9 cellular contexts compared by ENCODE assay signal in the genomic region with DNA sequence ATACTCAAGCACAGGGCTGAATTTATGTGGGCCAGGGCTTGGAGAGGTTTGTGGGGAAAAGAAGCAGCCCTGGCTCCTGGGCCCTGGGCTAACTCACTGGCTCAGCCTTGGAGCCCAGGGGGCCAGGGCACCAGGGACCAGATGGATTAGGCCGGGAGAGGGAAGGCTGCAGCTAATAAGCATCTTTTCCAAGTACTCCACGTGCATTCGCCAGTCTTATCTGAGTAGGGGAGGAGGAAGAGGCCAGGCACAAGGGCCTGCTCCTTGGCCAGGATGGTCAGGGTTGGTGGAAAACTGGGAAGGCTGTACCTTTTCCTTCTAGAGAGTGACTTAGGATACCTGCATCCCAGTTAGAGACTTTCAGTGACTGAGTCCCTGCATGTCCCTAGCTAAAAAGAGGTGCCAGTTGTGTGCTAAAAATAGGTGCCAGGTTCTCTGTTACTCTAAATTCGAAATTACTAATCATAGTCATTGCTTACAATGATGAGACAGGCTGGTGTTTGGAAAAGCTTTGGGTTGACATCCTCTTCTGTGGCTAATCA. TPM values are rescaled to one million over a fixed set of nuclear protein-coding genes. Genes with fewer than 3 reads are reported as not detected.
A peak's percentile ranks its signal among the peaks of the same experiment; 100 is the strongest.
DNase-seq lines count a peak whose midpoint lies in the region; ATAC-seq, FAIRE-seq and TF ChIP-seq lines count a peak whose summit lies in the region.
"Had no signal": no experiment of that assay in that cellular context is flagged by ENCODE, and none has a peak within 500 bp of the region (broad histone marks: within the 10 kb centered on the region; RNA-seq: fewer than 3 reads in every experiment).

No MANE protein-coding gene starts in this region.

- CTCF ChIA-PET in GM12878 (lab: Yijun Ruan, JAX), result interaction anchor here (1.2 to 12.1 kb wide), 5 partner anchors 9 to 109 kb away, joined by 4 to 118 read pairs (median 5); no protein-coding TSS in a partner anchor

- ATAC-seq in heart right ventricle (no peak), Right ventricle myocardium inferior (no peak), GM12878 (no peak), HG02981 (IDR thresholded peaks at IDR 0.05; ENCODE audit: unreplicated experiment) (no peak), GM18519 (IDR thresholded peaks at IDR 0.05; ENCODE audit: low FRiP score, unreplicated experiment) (no peak)

- H3K9me3 ChIP-seq in heart right ventricle (no peaks in the 10 kb centered on the region), GM12878 (replicated peaks; ENCODE audit: control insufficient read depth, insufficient read depth, low read length) (no peaks in the 10 kb centered on the region), mesenchymal stem cell (ENCODE audit: control insufficient read depth, low read length) (no peaks in the 10 kb centered on the region)

- H3K4me2 ChIP-seq in GM12878 (ENCODE audit: control insufficient read depth, insufficient read depth), result peak overlapping the region; percentile 92
- H3K4me2 ChIP-seq in mesenchymal stem cell (ENCODE audit: low read length, poor library complexity, severe bottlenecking), result peak overlapping the region; percentile 91

- peak overlapping the region; percentile 14 for H4K8ac ChIP-seq in mesenchymal stem cell (ENCODE audit: low read length)

- in situ Hi-C loops in GM12878 (cut with MboI), result no loop called here

- H2AFZ ChIP-seq in GM12878 (ENCODE audit: control insufficient read depth, low read depth, low read length) (no peak overlapping the region), mesenchymal stem cell (ENCODE audit: low read depth, low read length) (no peak overlapping the region)

- H2AK5ac ChIP-seq in mesenchymal stem cell (ENCODE audit: low read length, severe bottlenecking), result no peak overlapping the region

- SMC1A ChIA-PET in GM12878 (lab: Charles Lee; ENCODE audit: uncharacterized antibody, unreplicated experiment), result interaction anchor here (1.1 to 2.6 kb wide), 7 partner anchors 9 to 86 kb away, joined by 3 to 12 read pairs (median 4); no protein-coding TSS in a partner anchor

- H3K18ac ChIP-seq in mesenchymal stem cell (ENCODE audit: low read depth in 1 of 2, low read length in 2 of 2), result no peak overlapping the region

- H3K4me1 ChIP-seq in heart right ventricle (peaks cover 16 to 79% (median 67%) of the 10 kb centered on the region in 9 donors), GM12878 (ENCODE audit: control insufficient read depth, insufficient read depth, low read length) (peaks cover 8% of the 10 kb centered on the region; the same call in 1 of the 2 replicates), mesenchymal stem cell (ENCODE audit: control insufficient read depth, insufficient read depth, low read depth, low read length) (peaks cover 12% of the 10 kb centered on the region)

- H2BK12ac ChIP-seq in mesenchymal stem cell (ENCODE audit: low read length in 2 of 2), result peak overlapping the region in 1 of 2 experiments; percentile 31

- 0 out of 2 replicates have a peak, but pooled peaks cover 2% of the 10 kb centered on the region for H4K20me1 ChIP-seq in GM12878 (ENCODE audit: control insufficient read depth, insufficient read depth)

- RAD21 ChIA-PET in GM12878 (lab: Charles Lee; ENCODE audit: unreplicated experiment), result interaction anchor here (0.9 to 1.5 kb wide), 5 partner anchors 8 to 109 kb away, joined by 3 to 12 read pairs (median 3); no protein-coding TSS in a partner anchor

- H2BK15ac ChIP-seq in mesenchymal stem cell (ENCODE audit: low read depth, poor library complexity, severe bottlenecking), result no peak overlapping the region

- H3K79me1 ChIP-seq in mesenchymal stem cell (replicated peaks; ENCODE audit: low read length, poor library complexity, severe bottlenecking), result peaks cover 12% of the 10 kb centered on the region

- no peak for TF ChIP-seq POLR2A in GM12878 (IDR thresholded peaks at IDR 0.05; ENCODE audit: low read depth, low read length)

- peaks cover 0 to 9% (median 0%) of the 10 kb centered on the region in 9 donors for H3K36me3 ChIP-seq in heart right ventricle
- no peaks in the 10 kb centered on the region for H3K36me3 ChIP-seq in GM12878 (ENCODE audit: control insufficient read depth in 2 of 2, insufficient read depth in 2 of 2, low read length in 1 of 2)
- peaks cover 0 to 5% of the 10 kb centered on the region in 2 experiments for H3K36me3 ChIP-seq in mesenchymal stem cell (ENCODE audit: control insufficient read depth in 1 of 2, insufficient read depth in 2 of 2, low read depth in 1 of 2, low read length in 2 of 2)

- intact Hi-C loops in heart right ventricle (cut with DNase I), result no loop called here
- intact Hi-C loops in Right ventricle myocardium inferior (cut with DNase I), result no loop called here
- intact Hi-C loops in GM12878 (cut with micrococcal nuclease; ENCODE audit: unreplicated experiment), result loop anchor here (10.0 kb wide), 1 partner anchor 381 kb away; a partner anchor contains a TSS

- no peak overlapping the region for H4K91ac ChIP-seq in mesenchymal stem cell (ENCODE audit: low read length)

- H3K14ac ChIP-seq in mesenchymal stem cell (ENCODE audit: low read length in 2 of 2), result peak overlapping the region in 1 of 2 experiments; percentile 80

- H3K23ac ChIP-seq in mesenchymal stem cell (ENCODE audit: low read length in 2 of 2), result peak overlapping the region in 1 of 2 experiments; percentile 57

- H3K27me3 ChIP-seq in heart right ventricle, result no peaks in the 10 kb centered on the region
- no peaks in the 10 kb centered on the region for H3K27me3 ChIP-seq in GM12878 (replicated peaks in 1 of 2; ENCODE audit: control insufficient read depth in 2 of 2, insufficient read depth in 2 of 2, low read length in 1 of 2)
- no peaks in the 10 kb centered on the region for H3K27me3 ChIP-seq in mesenchymal stem cell (ENCODE audit: control insufficient read depth in 1 of 2, insufficient read depth in 1 of 2, low read length in 2 of 2)

- FAIRE-seq in GM12878 (lab: Jason Lieb, UNC), result no peak

- H3K4me3 ChIP-seq in heart right ventricle (peak overlapping the region; percentile 70 to 98 (median 92)), GM12878 (peak overlapping the region; percentile 90), mesenchymal stem cell (ENCODE audit: insufficient read depth in 1 of 2, low read depth in 1 of 2, low read length in 2 of 2) (peak overlapping the region; percentile 85 to 93)

- TF ChIP-seq EP300 in GM12878 (IDR thresholded peaks at IDR 0.05; ENCODE audit: borderline replicate concordance in 1 of 2, control insufficient read depth in 1 of 2, low read depth in 2 of 2, low read length in 2 of 2), result no peak

- H3K27ac ChIP-seq in heart right ventricle (peak overlapping the region in 9 of 10 donors; percentile 73 to 91 (median 85)), GM12878 (ENCODE audit: control insufficient read depth, insufficient read depth) (peak overlapping the region; percentile 67), mesenchymal stem cell (ENCODE audit: low read length, poor library complexity, severe bottlenecking) (no peak overlapping the region)

- TF ChIP-seq CTCF in heart right ventricle (IDR thresholded peaks at IDR 0.05) (no peak), GM12878 (IDR thresholded peaks at IDR 0.05 in 2 of 3, conservative IDR thresholded peaks at IDR 0.05 in 1 of 3; ENCODE audit: control insufficient read depth in 2 of 3, extremely low read depth in 1 of 3, insufficient read depth in 1 of 3, low read depth in 3 of 3, low read length in 3 of 3) (no peak)

- no peak overlapping the region for H2BK5ac ChIP-seq in mesenchymal stem cell (ENCODE audit: low read depth, low read length, poor library complexity, severe bottlenecking)

- no peak for TF ChIP-seq RAD21 in GM12878 (IDR thresholded peaks at IDR 0.05; ENCODE audit: insufficient read depth, low read depth, low read length)

- WGBS in heart right ventricle, 2 donors, result 13 to 16% methylated on average over 4 of the region's 4 CpGs
- WGBS in GM12878 (ENCODE audit: insufficient coverage, insufficient replicate concordance, low lambda C conversion rate, missing lambda C conversion rate), result 29% methylated on average over 4 of the region's 4 CpGs
- 38% methylated on average over 4 of the region's 4 CpGs for WGBS in mesenchymal stem cell

- H3K4ac ChIP-seq in mesenchymal stem cell (ENCODE audit: low read depth in 1 of 2, low read length in 2 of 2), result peak overlapping the region in 1 of 2 experiments; percentile 67

- POLR2A ChIA-PET in GM12878 (lab: Charles Lee), result interaction anchor here (1.0 kb wide), 1 partner anchor 29 kb away, joined by 4 read pairs; no protein-coding TSS in a partner anchor

- H3K79me2 ChIP-seq in GM12878 (ENCODE audit: control insufficient read depth, insufficient read depth, low read length), result peaks cover 88% of the 10 kb centered on the region

- no TSS peak for BruUV-seq in GM12878 (replicated peaks; lab: Mats Ljungman, UMichigan)

- H3K9ac ChIP-seq in GM12878 (ENCODE audit: control insufficient read depth, insufficient read depth, low read length), result peak overlapping the region; percentile 88
- H3K9ac ChIP-seq in mesenchymal stem cell (ENCODE audit: low read length), result peak overlapping the region; percentile 94

- DNase-seq in heart right ventricle, result no peak
- DNase-seq in Right ventricle myocardium inferior (ENCODE audit: missing footprints), result no peak
- DNase-seq in GM12878 (ENCODE audit: low read depth, low spot score), result no peak
- no peak for DNase-seq in mesenchymal stem cell
- DNase-seq in stimulated activated CD4-positive, alpha-beta T cell treated with anti-CD3 and anti-CD28 coated beads, Interleukin-4, amount 100 ng/mL, for 24 hours, result no peak
- DNase-seq in NCI-H226, result no peak
- DNase-seq: NCI-H446 treated with DMSO at 0.1 percent for 48 hours had no signal

- H2BK120ac ChIP-seq in mesenchymal stem cell (ENCODE audit: low read depth, low read length), result no peak overlapping the region

RNA-seq across cellular contexts. Expression of a gene that starts 1.3 kb away (rescaled TPM):
- total RNA-seq in heart right ventricle, result 100 to 1,000 TPM in 2 of 10 donors, 10 to 100 TPM in 8; 69.9 to 121 (median 91.8) TPM
- polyA plus RNA-seq in heart right ventricle, result 10 to 100 TPM; 49.8 to 66.6 TPM
- total RNA-seq in Right ventricle myocardium inferior, result 84.7 TPM
- 4.1 and 4.4 TPM in 2 replicates for total RNA-seq in GM12878 (2013; cell fraction: nucleolus; rRNA removed)
- 60.4 and 66.9 TPM in 2 replicates for total RNA-seq in GM12878 (2014; rRNA removed)
- 57.9 and 58.5 TPM in 2 replicates for total RNA-seq in GM12878 (2014; rRNA removed; fragmentation: Illumina TruSeq; extraction: Trizol)
- 48.2 and 53.8 TPM in 2 replicates for total RNA-seq in GM12878 (2021)
- polyA plus RNA-seq in GM12878 (2011; ENCODE audit: low read depth), result 38.1 TPM
- polyA plus RNA-seq in GM12878 (2011; rRNA removed), result 60.9 and 71.4 TPM in 2 replicates
- polyA plus RNA-seq in GM12878 (2011; cell fraction: cytosol; rRNA removed), result 23.4 and 28.6 TPM in 2 replicates
- polyA plus RNA-seq in GM12878 (2011; cell fraction: nucleus; rRNA removed), result 11.2 and 13.0 TPM in 2 replicates
- polyA plus RNA-seq in GM12878 (2012), result 30.1 and 36.5 TPM in 2 replicates
- 71.2 and 82.5 TPM in 2 replicates for polyA plus RNA-seq in GM12878 (2014; fragmentation: Illumina TruSeq; extraction: Trizol)
- polyA plus RNA-seq in GM12878 (2014; fragmentation: Nextera tagmentation; extraction: Ambion mirVana), result 10 to 100 TPM; 13.7 to 28.8 TPM
- polyA plus RNA-seq in GM12878 (2014; rRNA removed), result 53.0 and 56.8 TPM in 2 replicates
- polyA plus RNA-seq in GM12878 (2016; fragmentation: Nextera tagmentation; extraction: Ambion mirVana), result 100 to 1,000 TPM in 1 of 2 experiments, 10 to 100 TPM in 1; 12.8 to 139 TPM
- 13.3 and 15.7 TPM in 2 replicates for polyA minus RNA-seq in GM12878 (2011; rRNA and poly(A)+ RNA removed)
- 8.0 and 9.5 TPM in 2 replicates for polyA minus RNA-seq in GM12878 (2011; cell fraction: cytosol; rRNA and poly(A)+ RNA removed)
- polyA minus RNA-seq in GM12878 (2011; cell fraction: nucleus; rRNA and poly(A)+ RNA removed), result 3.6 and 7.3 TPM in 2 replicates
- polyA plus RNA-seq in mesenchymal stem cell (2013, experiment 1 of 2), result 52.4 TPM
- 54.4 TPM for polyA plus RNA-seq in mesenchymal stem cell (2013, experiment 2 of 2)

RNA-seq across cellular contexts. Expression of a gene that starts 19.7 kb away (rescaled TPM):
- 10 to 100 TPM in 5 of 10 donors, 1 to 10 TPM in 5; 4.8 to 15.4 (median 10.4) TPM for total RNA-seq in heart right ventricle
- 1 to 10 TPM; 1.5 to 5.3 TPM for polyA plus RNA-seq in heart right ventricle
- total RNA-seq in Right ventricle myocardium inferior, result 16.5 TPM
- 85.2 and 87.1 TPM in 2 replicates for total RNA-seq in GM12878 (2013; cell fraction: nucleolus; rRNA removed)
- 18.5 and 20.0 TPM in 2 replicates for total RNA-seq in GM12878 (2014; rRNA removed)
- total RNA-seq in GM12878 (2014; rRNA removed; fragmentation: Illumina TruSeq; extraction: Trizol), result 16.2 and 16.7 TPM in 2 replicates
- 40.0 and 44.1 TPM in 2 replicates for total RNA-seq in GM12878 (2021)
- polyA plus RNA-seq in GM12878 (2011; ENCODE audit: low read depth), result 3.2 TPM
- polyA plus RNA-seq in GM12878 (2011; rRNA removed), result 9.2 and 13.7 TPM in 2 replicates
- 8.8 and 9.1 TPM in 2 replicates for polyA plus RNA-seq in GM12878 (2011; cell fraction: cytosol; rRNA removed)
- 35.2 and 47.8 TPM in 2 replicates for polyA plus RNA-seq in GM12878 (2011; cell fraction: nucleus; rRNA removed)
- polyA plus RNA-seq in GM12878 (2012), result 5.3 and 5.8 TPM in 2 replicates
- 11.4 and 12.9 TPM in 2 replicates for polyA plus RNA-seq in GM12878 (2014; fragmentation: Illumina TruSeq; extraction: Trizol)
- polyA plus RNA-seq in GM12878 (2014; fragmentation: Nextera tagmentation; extraction: Ambion mirVana), result 1 to 10 TPM; 1.4 TPM
- polyA plus RNA-seq in GM12878 (2014; rRNA removed), result 16.3 and 17.2 TPM in 2 replicates
- polyA plus RNA-seq in GM12878 (2016; fragmentation: Nextera tagmentation; extraction: Ambion mirVana), result 10 to 100 TPM; 11.6 to 13.0 TPM
- 23.6 and 27.6 TPM in 2 replicates for polyA minus RNA-seq in GM12878 (2011; rRNA and poly(A)+ RNA removed)
- polyA minus RNA-seq in GM12878 (2011; cell fraction: cytosol; rRNA and poly(A)+ RNA removed), result 11.1 and 11.3 TPM in 2 replicates
- 21.9 and 38.7 TPM in 2 replicates for polyA minus RNA-seq in GM12878 (2011; cell fraction: nucleus; rRNA and poly(A)+ RNA removed)
- 4.1 TPM for polyA plus RNA-seq in mesenchymal stem cell (2013, experiment 1 of 2)
- polyA plus RNA-seq in mesenchymal stem cell (2013, experiment 2 of 2), result 3.9 TPM
